Comparison of ENCODE assay signal across 24 cellular contexts in genomic region chr15:71725215-71725955, GRCh38.
DNase-seq lines count a peak whose midpoint lies in the region; ATAC-seq, FAIRE-seq and TF ChIP-seq lines count a peak whose summit lies in the region.
"Had no signal": no experiment of that assay in that cellular context is flagged by ENCODE, and none has a peak within 500 bp of the region (broad histone marks: within the 10 kb centered on the region; RNA-seq: fewer than 3 reads in every experiment).

No MANE protein-coding gene starts in this region.

- H3K4me1 ChIP-seq in A549, result peaks cover 7% of the 10 kb centered on the region; the same call in 2 of the 3 replicates
- peaks cover 4% of the 10 kb centered on the region for H3K4me1 ChIP-seq in adipocyte (ENCODE audit: control insufficient read depth, insufficient read depth, low read length)
- H3K4me1 ChIP-seq in MM.1S (ENCODE audit: low read length), result no peaks in the 10 kb centered on the region
- H3K4me1 ChIP-seq: lower lobe of right lung had no signal

- no peak overlapping the region for H3K9ac ChIP-seq in adipocyte (ENCODE audit: low read length)
- H3K9ac ChIP-seq in MM.1S (ENCODE audit: low read length), result no peak overlapping the region

- no peaks in the 10 kb centered on the region for H4K20me1 ChIP-seq in MM.1S (ENCODE audit: insufficient read depth, low read length)

- H3K9me2 ChIP-seq in MM.1S (replicated peaks; ENCODE audit: insufficient read depth, low read length), result no peaks in the 10 kb centered on the region

- H3K27me3 ChIP-seq in adipocyte (replicated peaks; ENCODE audit: control insufficient read depth, insufficient read depth, low read length) (no peaks in the 10 kb centered on the region), MM.1S (replicated peaks; ENCODE audit: insufficient read depth, low read length) (no peaks in the 10 kb centered on the region)
- H3K27me3 ChIP-seq: heart left ventricle, SJSA1, suprapubic skin had no signal

- no peak overlapping the region for H3K4me3 ChIP-seq in A549
- H3K4me3 ChIP-seq in adipocyte (ENCODE audit: low read length), result no peak overlapping the region
- no peak overlapping the region for H3K4me3 ChIP-seq in MM.1S (ENCODE audit: low read length)
- H3K4me3 ChIP-seq: heart left ventricle, lower lobe of right lung, SJSA1, suprapubic skin had no signal

- TF ChIP-seq EP300 in A549 (IDR thresholded peaks at IDR 0.05), result no peak

- H2AFZ ChIP-seq in MM.1S (ENCODE audit: low read length), result no peak overlapping the region

- H3K4me2 ChIP-seq in A549 (no peak overlapping the region), MM.1S (ENCODE audit: low read depth, low read length) (no peak overlapping the region)

- CTCF ChIA-PET in A549 (lab: Yijun Ruan, JAX), result interaction anchor here (0.7 to 5.1 kb wide), 5 partner anchors 12 to 272 kb away, joined by 3 to 23 read pairs (median 3); no protein-coding TSS in a partner anchor

- H3K36me3 ChIP-seq in adipocyte (ENCODE audit: control insufficient read depth, insufficient read depth, low read length, severe bottlenecking), result no peaks in the 10 kb centered on the region
- no peaks in the 10 kb centered on the region for H3K36me3 ChIP-seq in MM.1S (replicated peaks; ENCODE audit: insufficient read depth, low read length)
- H3K36me3 ChIP-seq: lower lobe of right lung, SJSA1, suprapubic skin had no signal

- TF ChIP-seq POLR2A in A549 (IDR thresholded peaks at IDR 0.05; ENCODE audit: low read length), result no peak

- 87% methylated on average over 4 of the region's 4 CpGs for WGBS in A549 (ENCODE audit: missing lambda C conversion rate)

- DNase-seq in A549 (ENCODE audit: low read depth in 1 of 2, low spot score in 1 of 2) (no peak), HPDE6-E6E7 (ENCODE audit: extremely low spot score) (peak; percentile 29), adipocyte (ENCODE audit: low read depth) (peak; percentile 71), fibroblast of peridontal ligament (ENCODE audit: extremely low read depth) (peak; percentile 65), MM.1S (no peak), inferior parietal cortex (ENCODE audit: extremely low spot score) (no peak), NCI-H345 (lab: John Stamatoyannopoulos, UW) (no peak)
- DNase-seq: activated B cell treated with CpG ODN at 0.5 μM for 24 hours; activated T-cell treated with anti-CD3 and anti-CD28 coated beads, Interleukin-2, amount 50 U/mL, for 48 hours; erythroblast; heart left ventricle; Kasumi-1; lower lobe of right lung; NCI-H2107; NCI-H526 treated with DMSO at 0.1 percent for 48 hours; occipital lobe; right cardiac atrium; stimulated activated CD4-positive, alpha-beta T cell treated with anti-CD3 and anti-CD28 coated beads, Interleukin-15, amount 100 ng/mL, for 24 hours had no signal

- ATAC-seq in A549 (no peak), HG02852 (IDR thresholded peaks at IDR 0.05; ENCODE audit: unreplicated experiment) (no peak)
- ATAC-seq: activated naive CD4-positive, alpha-beta T cell treated with anti-CD3 and anti-CD28 coated beads, Interleukin-2, amount 50 U/mL, for 72 hours; heart left ventricle; lower lobe of right lung; right cardiac atrium had no signal

- TF ChIP-seq CTCF in A549 (IDR thresholded peaks at IDR 0.05), result no peak
- TF ChIP-seq CTCF in MM.1S (IDR thresholded peaks at IDR 0.05; ENCODE audit: low read length), result no peak

- H3K27ac ChIP-seq in A549, result no peak overlapping the region
- H3K27ac ChIP-seq in MM.1S (ENCODE audit: low read length), result no peak overlapping the region
- H3K27ac ChIP-seq: C4-2B, heart left ventricle, lower lobe of right lung, SJSA1, suprapubic skin had no signal

- POLR2A ChIA-PET in A549 (lab: Yijun Ruan, JAX), result no interaction called here

- FAIRE-seq in A549 (lab: Jason Lieb, UNC), result no peak
- FAIRE-seq: islet of Langerhans had no signal

- TF ChIP-seq RAD21 in A549 (conservative IDR thresholded peaks at IDR 0.05 in 1 of 2, IDR thresholded peaks at IDR 0.05 in 1 of 2), result no peak

- no peaks in the 10 kb centered on the region for H3K79me2 ChIP-seq in MM.1S (ENCODE audit: low read length)

- H3K9me3 ChIP-seq in A549 (no peaks in the 10 kb centered on the region), adipocyte (ENCODE audit: control insufficient read depth, low read length) (no peaks in the 10 kb centered on the region), MM.1S (replicated peaks; ENCODE audit: insufficient read depth, low read length) (no peaks in the 10 kb centered on the region)
- H3K9me3 ChIP-seq: heart left ventricle, lower lobe of right lung, SJSA1, suprapubic skin had no signal

- H3F3A ChIP-seq in MM.1S (ENCODE audit: insufficient read depth, low read length), result no peaks in the 10 kb centered on the region

TF ChIP-seq in A549, 52 proteins besides CTCF, POLR2A, EP300 and RAD21:
- TF ChIP-seq FOSL2 (IDR thresholded peaks at IDR 0.05) (no peak), FOSL2 (CRISPR knock-in tag; IDR thresholded peaks at IDR 0.05) (0 out of 2 replicates have a peak, but pooled peaks have one; percentile 12), KDM1A (IDR thresholded peaks at IDR 0.05; ENCODE audit: low read depth) (no peak), USF2 (IDR thresholded peaks at IDR 0.05) (no peak), JUNB (IDR thresholded peaks at IDR 0.05) (no peak)
TF ChIP-seq in A549: peak in this region for 1.

Comparison
In these comparisons a context has a peak if more than half of its experiments do, and no peak if none do; other contexts are left out.
1. DNase-seq: peak in HPDE6-E6E7 (single experiment), adipocyte (single experiment) and fibroblast of peridontal ligament (single experiment); none in A549 (0 of 2), MM.1S (single experiment), inferior parietal cortex (single experiment) and NCI-H345 (single experiment).